1 cellular context compared by ENCODE assay signal in genomic region chr13:73661687-73662425, GRCh38.
TF ChIP-seq lines count a peak whose summit lies in the region.

No MANE protein-coding gene starts in this region.

TF ChIP-seq in H1, 55 proteins besides CTCF, POLR2A, EP300 and RAD21:
- TF ChIP-seq TBP (IDR thresholded peaks at IDR 0.05; ENCODE audit: low read depth, low read length) (no peak), BRCA1 (IDR thresholded peaks at IDR 0.05; ENCODE audit: low read depth, low read length) (no peak), EGR1 (IDR thresholded peaks at IDR 0.05; ENCODE audit: borderline replicate concordance, low read depth, low read length) (no peak), EZH2 (IDR thresholded peaks at IDR 0.05; ENCODE audit: low read depth, low read length, severe bottlenecking) (no peak), RNF2 (IDR thresholded peaks at IDR 0.05; ENCODE audit: borderline replicate concordance, low read depth, low read length, missing control alignments, poor library complexity, severe bottlenecking) (no peak), HDAC2 (IDR thresholded peaks at IDR 0.05; ENCODE audit: borderline replicate concordance in 1 of 2, low read depth in 2 of 2, low read length in 2 of 2) (no peak), BCL11A (IDR thresholded peaks at IDR 0.05; ENCODE audit: low read depth in 2 of 2, low read length in 2 of 2) (no peak), TAF1 (IDR thresholded peaks at IDR 0.05; ENCODE audit: low read depth, low read length) (no peak), ZNF274 (IDR thresholded peaks at IDR 0.05; ENCODE audit: borderline replicate concordance, extremely low read depth, low read length) (no peak), CEBPB (IDR thresholded peaks at IDR 0.05; ENCODE audit: low read depth, low read length) (no peak), TAF7 (optimal IDR thresholded peaks at IDR 0.05; ENCODE audit: borderline replicate concordance, low read depth, low read length) (no peak), CHD2 (IDR thresholded peaks at IDR 0.05; ENCODE audit: low read length) (no peak), ASH2L (IDR thresholded peaks at IDR 0.05; ENCODE audit: low read length) (no peak), SUZ12 (IDR thresholded peaks at IDR 0.05; ENCODE audit: low read length) (no peak), SP4 (IDR thresholded peaks at IDR 0.05; ENCODE audit: low read length) (no peak), NRF1 (IDR thresholded peaks at IDR 0.05; ENCODE audit: low read depth, low read length) (no peak), SAP30 (IDR thresholded peaks at IDR 0.05; ENCODE audit: insufficient read depth, insufficient replicate concordance, low read length) (no peak), SP1 (IDR thresholded peaks at IDR 0.05; ENCODE audit: low read depth, low read length) (no peak), JUND (IDR thresholded peaks at IDR 0.05; ENCODE audit: low read length) (no peak)
- TF ChIP-seq, protein P1, sequence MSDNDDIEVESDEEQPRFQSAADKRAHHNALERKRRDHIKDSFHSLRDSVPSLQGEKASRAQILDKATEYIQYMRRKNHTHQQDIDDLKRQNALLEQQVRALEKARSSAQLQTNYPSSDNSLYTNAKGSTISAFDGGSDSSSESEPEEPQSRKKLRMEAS (IDR thresholded peaks at IDR 0.05): no peak
TF ChIP-seq in H1: peak in this region for 0.
